ENCODE assay signal across 26 cellular contexts in the genomic region with DNA sequence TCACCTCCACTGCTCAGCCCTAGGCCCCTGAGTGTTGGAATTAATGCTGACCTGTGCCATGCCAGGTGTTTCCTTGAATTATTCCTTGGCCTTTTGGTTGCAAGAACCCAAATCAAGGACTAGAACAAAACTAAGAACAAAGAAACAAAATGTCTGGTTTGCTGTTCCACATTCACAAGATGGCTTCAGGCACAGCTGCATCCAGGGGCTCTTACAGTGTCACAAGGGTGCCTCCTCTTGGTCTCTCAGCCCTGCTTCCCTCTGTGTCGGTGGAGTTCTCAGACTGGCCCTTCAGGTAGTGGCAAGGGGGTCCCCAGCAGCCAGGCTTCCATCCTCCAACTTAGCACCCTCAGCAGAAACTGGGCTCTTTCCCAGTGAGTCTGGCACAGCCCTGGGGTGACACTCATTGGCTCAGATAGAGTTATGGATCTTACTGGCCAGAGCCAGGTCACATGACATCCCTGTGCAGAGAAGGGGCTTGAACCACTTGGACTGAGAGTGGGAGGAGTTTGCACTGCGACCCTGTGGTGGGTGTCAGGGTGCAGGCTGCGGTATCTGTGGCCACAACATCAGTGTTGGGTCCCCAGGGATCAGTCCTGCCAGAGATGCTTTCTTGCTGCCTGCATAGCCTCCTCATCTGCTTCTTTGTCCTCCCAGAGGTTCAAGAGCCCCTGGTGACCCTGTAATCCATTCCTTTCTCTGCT.
"Had no signal": no experiment of that assay in that cellular context is flagged by ENCODE, and none has a peak within 500 bp of the region (broad histone marks: within the 10 kb centered on the region; RNA-seq: fewer than 3 reads in every experiment).

No MANE protein-coding gene starts in this region.

- H3K9me3 ChIP-seq: left ventricle myocardium inferior, lower lobe of right lung, ovary, testis, tibial nerve, upper lobe of right lung, vagina had no signal

- H3K4me3 ChIP-seq: hepatocyte, left ventricle myocardium inferior, lower lobe of right lung, neural progenitor cell, ovary, smooth muscle cell, testis, tibial nerve, upper lobe of right lung, vagina had no signal

- H3K4me1 ChIP-seq: foreskin keratinocyte, left ventricle myocardium inferior, lower lobe of right lung, neural progenitor cell, testis, tibial nerve, upper lobe of right lung, vagina had no signal

- ATAC-seq: foreskin keratinocyte; left cardiac atrium; lower lobe of right lung; natural killer cell; right cardiac atrium; stimulated activated effector memory CD8-positive, alpha-beta T cell treated with anti-CD3 and anti-CD28 coated beads, Interleukin-12 subunit alpha, Interleukin-12 subunit beta, amount 100 ng/mL, for 72 hours; upper lobe of right lung had no signal

- H3K27me3 Mint-ChIP-seq: stimulated activated naive CD8-positive, alpha-beta T cell treated with anti-CD3 and anti-CD28 coated beads, Interleukin-15, Interleukin-2, amounts not matched to agents 100 ng/mL and 50 ng/mL, for 24 hours had no signal

- DNase-seq: effector CD4-positive, alpha-beta T cell; endodermal cell; erythroblast; foreskin keratinocyte; head of caudate nucleus; kidney; left cardiac atrium; left ventricle myocardium inferior; lower lobe of right lung; natural killer cell; nucleus accumbens; ovary; stimulated activated CD4-positive, alpha-beta T cell treated with anti-CD3 and anti-CD28 coated beads, Interleukin-4, amount 100 ng/mL, for 1 hour; stimulated activated CD8-positive, alpha-beta memory T cell treated with anti-CD3 and anti-CD28 coated beads, Interleukin-4, amount 100 ng/mL, for 48 hours; testis; upper lobe of right lung had no signal

- H3K4me2 ChIP-seq: hepatocyte, neural progenitor cell, smooth muscle cell had no signal

- H3K79me2 ChIP-seq: hepatocyte had no signal

- H3K27me3 ChIP-seq: hepatocyte, neural progenitor cell, ovary, testis, tibial nerve, upper lobe of right lung, vagina had no signal

- H3K9ac ChIP-seq: neural progenitor cell had no signal

- H3K4me3 Mint-ChIP-seq: endodermal cell; memory B cell; mesothelial cell of epicardium; natural killer cell; neural progenitor cell; stimulated activated effector memory CD8-positive, alpha-beta T cell treated with anti-CD3 and anti-CD28 coated beads, Interleukin-12 subunit alpha, Interleukin-12 subunit beta, amount 100 ng/mL, for 72 hours; stimulated activated naive CD8-positive, alpha-beta T cell treated with anti-CD3 and anti-CD28 coated beads, Interleukin-15, Interleukin-2, amounts not matched to agents 100 ng/mL and 50 ng/mL, for 24 hours had no signal

- H3K36me3 ChIP-seq: left ventricle myocardium inferior, lower lobe of right lung, neural progenitor cell, ovary, tibial nerve, upper lobe of right lung, vagina had no signal

- H3K9me3 Mint-ChIP-seq: endodermal cell; memory B cell; mesothelial cell of epicardium; natural killer cell; stimulated activated effector memory CD8-positive, alpha-beta T cell treated with anti-CD3 and anti-CD28 coated beads, Interleukin-12 subunit alpha, Interleukin-12 subunit beta, amount 100 ng/mL, for 72 hours; stimulated activated naive CD8-positive, alpha-beta T cell treated with anti-CD3 and anti-CD28 coated beads, Interleukin-15, Interleukin-2, amounts not matched to agents 100 ng/mL and 50 ng/mL, for 24 hours had no signal

- H3K27ac Mint-ChIP-seq: endodermal cell; memory B cell; mesothelial cell of epicardium; natural killer cell; neural progenitor cell; stimulated activated effector memory CD8-positive, alpha-beta T cell treated with anti-CD3 and anti-CD28 coated beads, Interleukin-12 subunit alpha, Interleukin-12 subunit beta, amount 100 ng/mL, for 72 hours; stimulated activated naive CD8-positive, alpha-beta T cell treated with anti-CD3 and anti-CD28 coated beads, Interleukin-15, Interleukin-2, amounts not matched to agents 100 ng/mL and 50 ng/mL, for 24 hours had no signal

- H2AFZ ChIP-seq: hepatocyte, neural progenitor cell had no signal

- H3K27ac ChIP-seq: foreskin keratinocyte, hepatocyte, left ventricle myocardium inferior, lower lobe of right lung, neural progenitor cell, ovary, testis, tibial nerve, upper lobe of right lung, vagina had no signal

- H3K36me3 Mint-ChIP-seq: memory B cell; mesothelial cell of epicardium; natural killer cell; neural progenitor cell; stimulated activated effector memory CD8-positive, alpha-beta T cell treated with anti-CD3 and anti-CD28 coated beads, Interleukin-12 subunit alpha, Interleukin-12 subunit beta, amount 100 ng/mL, for 72 hours had no signal

- H3K4me1 Mint-ChIP-seq: memory B cell; natural killer cell; stimulated activated effector memory CD8-positive, alpha-beta T cell treated with anti-CD3 and anti-CD28 coated beads, Interleukin-12 subunit alpha, Interleukin-12 subunit beta, amount 100 ng/mL, for 72 hours had no signal
